Comparison of ENCODE assay signal across 14 cellular contexts in genomic region chr12:110677982-110678381, GRCh38. TPM values are rescaled to one million over a fixed set of nuclear protein-coding genes. Genes with fewer than 3 reads are reported as not detected.
A peak's percentile ranks its signal among the peaks of the same experiment; 100 is the strongest.
DNase-seq lines count a peak whose midpoint lies in the region; ATAC-seq, FAIRE-seq and TF ChIP-seq lines count a peak whose summit lies in the region.
"Had no signal": no experiment of that assay in that cellular context is flagged by ENCODE, and none has a peak within 500 bp of the region (broad histone marks: within the 10 kb centered on the region; RNA-seq: fewer than 3 reads in every experiment).

No MANE protein-coding gene starts in this region.

- no peak for TF ChIP-seq CTCF in K562 (IDR thresholded peaks at IDR 0.05 in 2 of 3, conservative IDR thresholded peaks at IDR 0.05 in 1 of 3; ENCODE audit: insufficient read depth in 2 of 3, low read depth in 1 of 3, low read length in 3 of 3)

- no peaks in the 10 kb centered on the region for H3K27me3 Mint-ChIP-seq in activated naive CD4-positive, alpha-beta T cell treated with anti-CD3 and anti-CD28 coated beads, Interleukin-2, amount 10 ng/mL, durations not matched to agents 7 days and 5 days
- H3K27me3 Mint-ChIP-seq in stimulated activated naive CD8-positive, alpha-beta T cell treated with anti-CD3 and anti-CD28 coated beads, Interleukin-15, Interleukin-2, amounts not matched to agents 100 ng/mL and 50 ng/mL, for 24 hours = no peaks in the 10 kb centered on the region

- H3K79me2 ChIP-seq in K562 (ENCODE audit: control insufficient read depth, insufficient read depth, low read length) = no peaks in the 10 kb centered on the region

- no peak overlapping the region for H3K4me3 ChIP-seq in K562
- H3K4me3 ChIP-seq: transverse colon had no signal

- no peak for DNase-seq in activated naive CD4-positive, alpha-beta T cell treated with anti-CD3 and anti-CD28 coated beads, Interleukin-2, amount 10 ng/mL, durations not matched to agents 7 days and 5 days
- no peak for DNase-seq in activated naive CD4-positive, alpha-beta T cell treated with anti-CD3 and anti-CD28 coated beads, Interleukin-2, amount 50 U/mL, for 16 hours
- DNase-seq in K562 (ENCODE audit: extremely low read depth in 1 of 4, low spot score in 3 of 4) (no peak), erythroblast (lab: John Stamatoyannopoulos, UW) (no peak), activated gamma-delta T cell (lab: John Stamatoyannopoulos, UW) (no peak), posterior vena cava (ENCODE audit: low spot score) (no peak)
- DNase-seq: ACHN; activated CD4-positive, CD25-positive, alpha-beta regulatory T cell treated with anti-CD3 and anti-CD28 coated beads, Interleukin-2, amount 50 U/mL, for 72 hours; activated gamma-delta T cell treated with Interleukin-2 at 50 U/mL for 16 hours; NCI-H1694; NCI-H82; transverse colon had no signal

- no peak for TF ChIP-seq RAD21 in K562 (CRISPR knock-in tag; conservative IDR thresholded peaks at IDR 0.05 in 1 of 2, IDR thresholded peaks at IDR 0.05 in 1 of 2)

- no peak overlapping the region for H3K4me2 ChIP-seq in K562 (ENCODE audit: insufficient read depth, low read length)

- H3K4me1 Mint-ChIP-seq in activated naive CD4-positive, alpha-beta T cell treated with anti-CD3 and anti-CD28 coated beads, Interleukin-2, amount 10 ng/mL, durations not matched to agents 7 days and 5 days = peaks cover 49% of the 10 kb centered on the region
- H3K4me1 Mint-ChIP-seq in stimulated activated naive CD8-positive, alpha-beta T cell treated with anti-CD3 and anti-CD28 coated beads, Interleukin-15, Interleukin-2, amounts not matched to agents 100 ng/mL and 50 ng/mL, for 24 hours (ENCODE audit: low read depth) = peaks cover 64% of the 10 kb centered on the region

- POLR2A ChIA-PET in K562 (lab: Yijun Ruan, JAX) = no interaction called here

- H3K9me1 ChIP-seq in K562 (ENCODE audit: control insufficient read depth, insufficient read depth, low read length) = no peaks in the 10 kb centered on the region

- no peak overlapping the region for H3K27ac ChIP-seq in K562 (ENCODE audit: extremely low read depth, low read depth, low read length)

- H2AFZ ChIP-seq in K562 (ENCODE audit: low read depth, low read length) = no peak overlapping the region

- H4K20me1 ChIP-seq in K562 (replicated peaks; ENCODE audit: control insufficient read depth, insufficient read depth, low read length) = no peaks in the 10 kb centered on the region; the same call in 1 of the 2 replicates

- peak overlapping the region; percentile 77 for H3K27ac Mint-ChIP-seq in activated naive CD4-positive, alpha-beta T cell treated with anti-CD3 and anti-CD28 coated beads, Interleukin-2, amount 10 ng/mL, durations not matched to agents 7 days and 5 days
- H3K27ac Mint-ChIP-seq in stimulated activated naive CD8-positive, alpha-beta T cell treated with anti-CD3 and anti-CD28 coated beads, Interleukin-15, Interleukin-2, amounts not matched to agents 100 ng/mL and 50 ng/mL, for 24 hours = peak overlapping the region; percentile 78

- peak overlapping the region; percentile 14 for H3K4me3 Mint-ChIP-seq in activated naive CD4-positive, alpha-beta T cell treated with anti-CD3 and anti-CD28 coated beads, Interleukin-2, amount 10 ng/mL, durations not matched to agents 7 days and 5 days
- H3K4me3 Mint-ChIP-seq in stimulated activated naive CD8-positive, alpha-beta T cell treated with anti-CD3 and anti-CD28 coated beads, Interleukin-15, Interleukin-2, amounts not matched to agents 100 ng/mL and 50 ng/mL, for 24 hours = peak overlapping the region; percentile 42

- intact Hi-C loops in K562 (cut with micrococcal nuclease) = no loop called here
- intact Hi-C loops in posterior vena cava (cut with DNase I) = no loop called here

- 18% methylated on average over 4 of the region's 4 CpGs for WGBS in K562 (ENCODE audit: insufficient coverage, low coverage, missing lambda C conversion rate)

- H3K9ac ChIP-seq in K562 (ENCODE audit: insufficient read depth in 1 of 2, low read depth in 2 of 2, low read length in 2 of 2) = no peak overlapping the region

- H3K9me3 ChIP-seq in K562 (replicated peaks; ENCODE audit: control insufficient read depth, insufficient read depth, low read depth, low read length) = no peaks in the 10 kb centered on the region
- H3K9me3 ChIP-seq: transverse colon had no signal

- TF ChIP-seq POLR2A in K562 (conservative IDR thresholded peaks at IDR 0.05) = no peak
- no peak for TF ChIP-seq POLR2A in erythroblast (IDR thresholded peaks at IDR 0.05; ENCODE audit: low read length)

- no TSS peak for BruUV-seq in K562 (replicated peaks; lab: Mats Ljungman, UMichigan)

- no peaks in the 10 kb centered on the region for H3K4me1 ChIP-seq in K562 (replicated peaks in 1 of 2; ENCODE audit: control insufficient read depth in 2 of 2, insufficient read depth in 2 of 2, low read length in 2 of 2)

- no peak for FAIRE-seq in K562 (lab: Jason Lieb, UNC)

- peaks cover 49% of the 10 kb centered on the region for H3K36me3 Mint-ChIP-seq in activated naive CD4-positive, alpha-beta T cell treated with anti-CD3 and anti-CD28 coated beads, Interleukin-2, amount 10 ng/mL, durations not matched to agents 7 days and 5 days
- peaks cover 24% of the 10 kb centered on the region for H3K36me3 Mint-ChIP-seq in stimulated activated naive CD8-positive, alpha-beta T cell treated with anti-CD3 and anti-CD28 coated beads, Interleukin-15, Interleukin-2, amounts not matched to agents 100 ng/mL and 50 ng/mL, for 24 hours (ENCODE audit: low read depth)

- no peak for TF ChIP-seq EP300 in K562 (IDR thresholded peaks at IDR 0.05; ENCODE audit: low read length)

- no peaks in the 10 kb centered on the region for H3K36me3 ChIP-seq in K562 (ENCODE audit: control insufficient read depth, insufficient read depth, low read length)
- H3K36me3 ChIP-seq: transverse colon had no signal

- H3K27me3 ChIP-seq in K562 (ENCODE audit: control insufficient read depth in 2 of 2, insufficient read depth in 2 of 2, low read length in 2 of 2) = peaks cover 3 to 22% of the 10 kb centered on the region in 2 experiments; a peak in 3 of 5 replicates
- H3K27me3 ChIP-seq: transverse colon had no signal

- in situ Hi-C loops in K562 (cut with MboI) = no loop called here

- peaks cover 5% of the 10 kb centered on the region for H3K9me3 Mint-ChIP-seq in activated naive CD4-positive, alpha-beta T cell treated with anti-CD3 and anti-CD28 coated beads, Interleukin-2, amount 10 ng/mL, durations not matched to agents 7 days and 5 days
- H3K9me3 Mint-ChIP-seq in stimulated activated naive CD8-positive, alpha-beta T cell treated with anti-CD3 and anti-CD28 coated beads, Interleukin-15, Interleukin-2, amounts not matched to agents 100 ng/mL and 50 ng/mL, for 24 hours = peaks cover 4% of the 10 kb centered on the region

- CTCF ChIA-PET in activated naive CD4-positive, alpha-beta T cell treated with anti-CD3 and anti-CD28 coated beads, Interleukin-2, amount 10 ng/mL, durations not matched to agents 7 days and 5 days (lab: Charles Lee) = no interaction called here
- CTCF ChIA-PET in K562 (lab: Yijun Ruan, JAX; ENCODE audit: low intra/inter-chr PET ratio) = no interaction called here

- ATAC-seq in HG03159 (IDR thresholded peaks at IDR 0.05; ENCODE audit: unreplicated experiment) (peak; percentile 10), K562 (no peak)

TF ChIP-seq in K562, 482 proteins besides CTCF, POLR2A, EP300 and RAD21 (continues in another document):
- TF ChIP-seq ATF4 (CRISPR knock-in tag; IDR thresholded peaks at IDR 0.05) (no peak), ZNF431 (CRISPR knock-in tag; IDR thresholded peaks at IDR 0.05) (no peak), RBM25 (IDR thresholded peaks at IDR 0.05; ENCODE audit: low read depth, low read length, severe bottlenecking) (peak; percentile 45), SAFB (IDR thresholded peaks at IDR 0.05; ENCODE audit: borderline replicate concordance, low read depth, low read length) (no peak), ZNF277 (CRISPR knock-in tag; IDR thresholded peaks at IDR 0.05; ENCODE audit: borderline replicate concordance) (no peak), CEBPG (CRISPR knock-in tag; IDR thresholded peaks at IDR 0.05) (no peak), CEBPG (tag; conservative IDR thresholded peaks at IDR 0.05 in 1 of 2, IDR thresholded peaks at IDR 0.05 in 1 of 2) (no peak)

RNA-seq across cellular contexts. Expression of gene HVCN1, which starts 10.9 kb away (rescaled TPM):
- total RNA-seq in K562 (2011; cell fraction: chromatin; rRNA removed; ENCODE audit: low replicate concordance) = 0.93 and 3.1 TPM in 2 replicates
- 0.92 and 1.3 TPM in 2 replicates for total RNA-seq in K562 (2011; cell fraction: nucleolus; rRNA removed)
- total RNA-seq in K562 (2011; cell fraction: nucleoplasm; rRNA removed) = 1.0 and 1.2 TPM in 2 replicates
- 0.50 and 1.4 TPM in 2 replicates for total RNA-seq in K562 (2014; rRNA removed)
- 0.61 and 0.91 TPM in 2 replicates for total RNA-seq in K562 (2014; rRNA removed; fragmentation: Illumina TruSeq; extraction: Trizol)
- total RNA-seq in K562 (2015; rRNA removed; fragmentation: Illumina TruSeq; extraction: Trizol) = 1.0 and 1.6 TPM in 2 replicates
- 0.87 and 1.4 TPM in 2 replicates for total RNA-seq in K562 (2021)
- 0.25 and 4.6 TPM in 2 replicates for polyA plus RNA-seq in K562 (2011; rRNA removed)
- polyA plus RNA-seq in K562 (2011; cell fraction: cytosol; rRNA removed) = 0.55 and 3.7 TPM in 2 replicates
- 0.54 and 2.5 TPM in 2 replicates for polyA plus RNA-seq in K562 (2011; cell fraction: nucleus; rRNA removed)
- polyA plus RNA-seq in K562 (2012) = 2.4 and 6.2 TPM in 2 replicates
- polyA plus RNA-seq in K562 (2014; fragmentation: Illumina TruSeq; extraction: Trizol) = 1.4 and 1.8 TPM in 2 replicates
- under 1 TPM; 0.21 to 0.24 TPM for polyA plus RNA-seq in K562 (2014; fragmentation: Nextera tagmentation; extraction: Ambion mirVana)
- polyA plus RNA-seq in K562 (2014; rRNA removed) = 0.74 and 0.90 TPM in 2 replicates
- 0.42 and 2.5 TPM in 2 replicates for polyA minus RNA-seq in K562 (2011; rRNA and poly(A)+ RNA removed)
- 1.2 TPM in 1 of 2 replicates, not detected in the other for polyA minus RNA-seq in K562 (2011; cell fraction: cytosol; rRNA and poly(A)+ RNA removed)
- 0.27 and 0.89 TPM in 2 replicates for polyA minus RNA-seq in K562 (2011; cell fraction: nucleus; rRNA and poly(A)+ RNA removed)
- 1 to 10 TPM; 3.6 to 8.5 TPM for total RNA-seq in posterior vena cava
